1 cellular context compared by ENCODE assay signal in genomic region chr20:63864978-63865640, GRCh38.
TF ChIP-seq lines count a peak whose summit lies in the region.

Gene TPD52L2 (plus strand): TSS chr20:63865270. CDS start chr20:63865366, 96 bp downstream.

TF ChIP-seq in GM12878, 131 proteins besides CTCF, POLR2A, EP300 and RAD21 (continued from another document and continues in another):
- no peak for TF ChIP-seq CEBPZ (IDR thresholded peaks at IDR 0.05; ENCODE audit: low read depth, low read length)
- peak; percentile 87 for TF ChIP-seq E2F8 (IDR thresholded peaks at IDR 0.05; ENCODE audit: low read depth, partially characterized antibody)
- TF ChIP-seq ZNF24 (IDR thresholded peaks at IDR 0.05) = no peak
- TF ChIP-seq HDAC6 (IDR thresholded peaks at IDR 0.05; ENCODE audit: unreplicated experiment) = no peak
- peak; percentile 86 for TF ChIP-seq ATF3 (IDR thresholded peaks at IDR 0.05; ENCODE audit: borderline replicate concordance, extremely low read depth, low read depth, low read length)
- TF ChIP-seq USF1 (IDR thresholded peaks at IDR 0.05; ENCODE audit: borderline replicate concordance, extremely low read length, insufficient read depth, low read depth, low read length) = peak; percentile 91
- TF ChIP-seq DPF2 (IDR thresholded peaks at IDR 0.05) = peak; percentile 82; the same call in 1 of the 2 replicates
- TF ChIP-seq ZNF207 (IDR thresholded peaks at IDR 0.05; ENCODE audit: borderline replicate concordance) = no peak
- peak; percentile 99 to 100 for TF ChIP-seq BHLHE40 (IDR thresholded peaks at IDR 0.05; ENCODE audit: borderline replicate concordance in 1 of 2, low read depth in 2 of 2, low read length in 1 of 2)
- TF ChIP-seq BCL11A (IDR thresholded peaks at IDR 0.05; ENCODE audit: low read depth, low read length) = no peak
- TF ChIP-seq YY1 (IDR thresholded peaks at IDR 0.05; ENCODE audit: low read depth, low read length) = peak; percentile 56
- peak; percentile 83 for TF ChIP-seq RFX5 (IDR thresholded peaks at IDR 0.05; ENCODE audit: low read depth, low read length)
- TF ChIP-seq NRF1 (conservative IDR thresholded peaks at IDR 0.05; ENCODE audit: low read depth, low read length) = no peak; the same call in 1 of the 2 replicates
- no peak for TF ChIP-seq ZNF217 (IDR thresholded peaks at IDR 0.05)
- TF ChIP-seq BCLAF1 (IDR thresholded peaks at IDR 0.05) = no peak
- TF ChIP-seq CHD2 (IDR thresholded peaks at IDR 0.05; ENCODE audit: borderline replicate concordance, low read depth, low read length) = peak; percentile 91
- TF ChIP-seq YBX1 (IDR thresholded peaks at IDR 0.05) = no peak
- TF ChIP-seq ZBTB40 (IDR thresholded peaks at IDR 0.05; ENCODE audit: borderline replicate concordance) = peak; percentile 94
- TF ChIP-seq HDGF (IDR thresholded peaks at IDR 0.05) = peak; percentile 68; the same call in 1 of the 2 replicates
- TF ChIP-seq NR2C1 (IDR thresholded peaks at IDR 0.05) = peak; percentile 82
- no peak for TF ChIP-seq MTA3 (IDR thresholded peaks at IDR 0.05; ENCODE audit: borderline replicate concordance, low read length)
- TF ChIP-seq PAX5 (IDR thresholded peaks at IDR 0.05; ENCODE audit: borderline replicate concordance, low read depth, low read length) = no peak
- TF ChIP-seq POLR2AphosphoS2 (IDR thresholded peaks at IDR 0.05; ENCODE audit: low read depth, low read length) = peak; percentile 75; the same call in 1 of the 2 replicates
- peak; percentile 67 for TF ChIP-seq EED (IDR thresholded peaks at IDR 0.05; ENCODE audit: low read depth)
- TF ChIP-seq CHD1 (IDR thresholded peaks at IDR 0.05; ENCODE audit: low read depth, low read length) = peak; percentile 62; the same call in 1 of the 2 replicates
- peak; percentile 6 for TF ChIP-seq KLF5 (IDR thresholded peaks at IDR 0.05; ENCODE audit: partially characterized antibody)
- TF ChIP-seq TAF1 (IDR thresholded peaks at IDR 0.05; ENCODE audit: borderline replicate concordance, low read depth, low read length) = peak; percentile 79
- TF ChIP-seq SPI1 (IDR thresholded peaks at IDR 0.05; ENCODE audit: borderline replicate concordance, insufficient read depth, low read depth, low read length) = 0 out of 2 replicates have a peak, but pooled peaks have one; percentile 41
- TF ChIP-seq CREB1 (IDR thresholded peaks at IDR 0.05; ENCODE audit: low read depth) = peak; percentile 98
- TF ChIP-seq EZH2 (IDR thresholded peaks at IDR 0.05; ENCODE audit: borderline replicate concordance, control insufficient read depth, low read depth, low read length) = no peak
- peak; percentile 91 for TF ChIP-seq POLR2AphosphoS5 (IDR thresholded peaks at IDR 0.05; ENCODE audit: low read length)
- TF ChIP-seq IKZF2 (IDR thresholded peaks at IDR 0.05) = peak; percentile 69 to 73
- peak; percentile 60 for TF ChIP-seq RELB (IDR thresholded peaks at IDR 0.05; ENCODE audit: low read depth)
- no peak for TF ChIP-seq POU2F2 (IDR thresholded peaks at IDR 0.05; ENCODE audit: borderline replicate concordance, low read depth, low read length)
- TF ChIP-seq NFYA (IDR thresholded peaks at IDR 0.05; ENCODE audit: borderline replicate concordance, low read depth, low read length) = peak; percentile 19; the same call in 1 of the 2 replicates
- TF ChIP-seq TCF3 (IDR thresholded peaks at IDR 0.05; ENCODE audit: borderline replicate concordance, insufficient read depth, low read depth, low read length) = no peak
- no peak for TF ChIP-seq SKIL (IDR thresholded peaks at IDR 0.05; ENCODE audit: low read depth, poor library complexity, severe bottlenecking)
- no peak for TF ChIP-seq WRNIP1 (IDR thresholded peaks at IDR 0.05; ENCODE audit: borderline replicate concordance, low read depth, low read length)
- TF ChIP-seq SP1 (IDR thresholded peaks at IDR 0.05; ENCODE audit: low read depth, low read length) = peak; percentile 94
- TF ChIP-seq MEF2A (IDR thresholded peaks at IDR 0.05; ENCODE audit: insufficient read depth, low read depth, low read length) = no peak
- TF ChIP-seq KAT2A (conservative IDR thresholded peaks at IDR 0.05; ENCODE audit: control insufficient read depth, low read depth, low read length) = no peak
- peak; percentile 98 for TF ChIP-seq MAX (IDR thresholded peaks at IDR 0.05; ENCODE audit: low read depth, low read length)
- TF ChIP-seq PAX8 (IDR thresholded peaks at IDR 0.05) = no peak
